ENCODE assay signal across 22 cellular contexts in genomic region chr11:126797801-126798200, GRCh38.
"Had no signal": no experiment of that assay in that cellular context is flagged by ENCODE, and none has a peak within 500 bp of the region (broad histone marks: within the 10 kb centered on the region; RNA-seq: fewer than 3 reads in every experiment).

No MANE protein-coding gene starts in this region.

- ATAC-seq: HepG2, Panc1, PC-3, T-cell had no signal

- DNase-seq: IMR-90; Kasumi-1; MM.1S; MV-4-11; NCI-H1048; NCI-H1105; NCI-H1436 treated with DMSO at 0.1 percent for 48 hours; NCI-H187; NCI-H2029; NCI-H2081 treated with DMSO at 0.1 percent for 48 hours; NCI-H2227 treated with DMSO at 0.1 percent for 48 hours; NCI-H446 treated with DMSO at 0.1 percent for 48 hours; NCI-H510A treated with DMSO at 0.1 percent for 48 hours; NCI-H748 treated with DMSO at 0.1 percent for 48 hours; NK-92 treated with Interleukin-12 subunit alpha and Interleukin-12 subunit beta, amount 100 ng/mL, for 24 hours; PC-3; SHP77; SK-N-SH; SW 1271; T-cell had no signal
